7 cellular contexts compared by ENCODE assay signal in genomic region chr7:35057505-35058451, GRCh38. TPM values are rescaled to one million over a fixed set of nuclear protein-coding genes. Genes with fewer than 3 reads are reported as not detected.
DNase-seq lines count a peak whose midpoint lies in the region; ATAC-seq and TF ChIP-seq lines count a peak whose summit lies in the region.
"Not testable (repeated sequence)": the region's sequence is repeated elsewhere in the genome, so short reads cannot be mapped to it uniquely, and the experiment has no call there.

No MANE protein-coding gene starts in this region.

- ATAC-seq in SK-N-SH treated with all-trans-retinoic acid at 6 μM for 48 hours (peak; percentile 41; the same call in 2 of the 3 replicates), foreskin keratinocyte (peak; percentile 65), sciatic nerve (peak; percentile 13), upper lobe of right lung (peak; percentile 51)

- H3K4me1 ChIP-seq in foreskin keratinocyte, upper lobe of right lung: not testable (repeated sequence)

- not testable (repeated sequence) for H3K4me3 ChIP-seq in choroid plexus epithelial cell (ENCODE audit: low read depth, low read length); upper lobe of right lung

- not testable (repeated sequence) for H3K27ac ChIP-seq in foreskin keratinocyte, upper lobe of right lung

- not testable (repeated sequence) for TF ChIP-seq CTCF in choroid plexus epithelial cell (conservative IDR thresholded peaks at IDR 0.05; ENCODE audit: low read depth, low read length); foreskin keratinocyte (conservative IDR thresholded peaks at IDR 0.05); upper lobe of right lung (IDR thresholded peaks at IDR 0.05)

- H3K9me3 ChIP-seq in upper lobe of right lung: not testable (repeated sequence)

- intact Hi-C loops in sciatic nerve (cut with DNase I); upper lobe of right lung (cut with DNase I): not testable (repeated sequence)

- DNase-seq in H4 (ENCODE audit: low spot score) (peak; percentile 34), NCI-H2171 treated with DMSO at 0.1 percent for 48 hours (lab: John Stamatoyannopoulos, UW) (peak; percentile 66), choroid plexus epithelial cell (ENCODE audit: low read depth) (peak; percentile 13)
- not testable (repeated sequence) for DNase-seq in foreskin keratinocyte; sciatic nerve (ENCODE audit: low spot score); upper lobe of right lung

- not testable (repeated sequence) for H3K27me3 ChIP-seq in foreskin keratinocyte, upper lobe of right lung

- H3K36me3 ChIP-seq in upper lobe of right lung: not testable (repeated sequence)

RNA-seq across cellular contexts. Expression of gene DPY19L1, which starts 20.5 kb away (rescaled TPM):
- 97.4 and 119 TPM in 2 replicates for total RNA-seq in H4 (2014; rRNA removed; shearing (Covaris generic))
- total RNA-seq in foreskin keratinocyte (20.1 and 22.4 TPM in 2 replicates), sciatic nerve (29.9 TPM), upper lobe of right lung (52.0 TPM)
- 6.8 and 8.2 TPM in 2 replicates for polyA plus RNA-seq in foreskin keratinocyte

Comparison
In these comparisons a context has a peak if more than half of its experiments do, and no peak if none do; other contexts are left out.
1. ATAC-seq: peak in every context shown above with its lines; median percentile 65 in foreskin keratinocyte; 51 in upper lobe of right lung; 41 in SK-N-SH treated with all-trans-retinoic acid at 6 μM for 48 hours; 13 in sciatic nerve.